ENCODE assay signal across 21 cellular contexts in the genomic region with DNA sequence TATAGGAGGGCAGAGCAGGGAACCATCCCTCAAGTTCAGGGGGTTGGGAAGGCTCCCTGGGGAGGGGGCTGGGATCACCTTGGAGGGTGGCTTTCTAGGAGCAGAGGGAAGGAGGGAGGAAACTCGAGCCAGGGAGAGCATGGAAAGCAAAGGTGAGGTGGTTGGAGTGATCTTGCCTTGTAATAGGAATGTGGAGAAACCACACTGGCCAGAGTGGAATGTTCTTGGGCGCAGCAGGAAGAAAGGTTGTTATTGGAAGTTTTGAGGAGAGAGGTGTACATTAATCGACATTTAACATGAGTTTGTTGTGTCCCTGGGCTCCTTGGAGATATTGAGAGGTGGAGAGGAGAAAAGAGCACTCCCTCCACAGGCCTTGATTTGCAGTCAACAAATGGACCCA.
A peak's percentile ranks its signal among the peaks of the same experiment; 100 is the strongest.
DNase-seq lines count a peak whose midpoint lies in the region; ATAC-seq and TF ChIP-seq lines count a peak whose summit lies in the region.
"Had no signal": no experiment of that assay in that cellular context is flagged by ENCODE, and none has a peak within 500 bp of the region (broad histone marks: within the 10 kb centered on the region; RNA-seq: fewer than 3 reads in every experiment).

No MANE protein-coding gene starts in this region.

- no peak overlapping the region for H3K4me2 ChIP-seq in neural cell (ENCODE audit: low read length)
- H3K4me2 ChIP-seq: A549, GM23338 had no signal

- intact Hi-C loops in right cardiac atrium (cut with DNase I): no loop called here
- intact Hi-C loops in Right ventricle myocardium inferior (cut with DNase I): loop anchor here (2.0 kb wide), 2 partner anchors 41 to 101 kb away; no protein-coding TSS in a partner anchor
- intact Hi-C loops in breast epithelium (cut with DNase I; ENCODE audit: low total_unique reads): no loop called here

- H3K27ac ChIP-seq in right cardiac atrium (ENCODE audit: low read length) (peak overlapping the region; percentile 40), breast epithelium (peak overlapping the region; percentile 39 to 68), neural cell (ENCODE audit: low read length) (peak overlapping the region; percentile 74)
- H3K27ac ChIP-seq: A549 had no signal

- H3K27me3 ChIP-seq in right cardiac atrium (ENCODE audit: control insufficient read depth, insufficient read depth) (no peaks in the 10 kb centered on the region), breast epithelium (no peaks in the 10 kb centered on the region), neural cell (ENCODE audit: insufficient read depth, low read depth, low read length) (no peaks in the 10 kb centered on the region)
- H3K27me3 ChIP-seq: MG63 had no signal

- no peaks in the 10 kb centered on the region for H3K79me2 ChIP-seq in neural cell (replicated peaks; ENCODE audit: insufficient read depth, low read length)

- no peak overlapping the region for H3K9ac ChIP-seq in neural cell (ENCODE audit: low read length)

- no peak for DNase-seq in right cardiac atrium
- DNase-seq in Right ventricle myocardium inferior (ENCODE audit: missing footprints): no peak
- DNase-seq in breast epithelium (ENCODE audit: low spot score in 2 of 2): peak in 1 of 2 donors; percentile 57
- no peak for DNase-seq in NCI-H526 (lab: John Stamatoyannopoulos, UW)
- DNase-seq in stimulated activated CD4-positive, alpha-beta T cell treated with anti-CD3 and anti-CD28 coated beads, Interleukin-2, amount 100 ng/mL, for 48 hours: no peak
- DNase-seq: CD4-positive, CD25-positive, alpha-beta regulatory T cell; DND-41; GF-D8; KBM-7; MG63; NCI-H1105; NCI-H1694 treated with DMSO at 0.1 percent for 48 hours; NCI-H345; NCI-H69; NK-92 treated with Interleukin-12 subunit alpha and Interleukin-12 subunit beta, amount 100 ng/mL, for 24 hours; OCI-M1 had no signal

- H3K4me3 ChIP-seq in right cardiac atrium (ENCODE audit: low read length) (no peak overlapping the region), breast epithelium (no peak overlapping the region), neural cell (ENCODE audit: low read length) (no peak overlapping the region)
- H3K4me3 ChIP-seq: A549, GM23338, MG63 had no signal

- TF ChIP-seq POLR2A in breast epithelium (IDR thresholded peaks at IDR 0.05): no peak

- TF ChIP-seq EP300 in neural cell (conservative IDR thresholded peaks at IDR 0.05; ENCODE audit: poor library complexity, severe bottlenecking): no peak

- H3K9me3 ChIP-seq in right cardiac atrium (ENCODE audit: control insufficient read depth, low read length): no peaks in the 10 kb centered on the region
- no peaks in the 10 kb centered on the region for H3K9me3 ChIP-seq in breast epithelium
- no peaks in the 10 kb centered on the region for H3K9me3 ChIP-seq in neural cell (ENCODE audit: low read length)
- H3K9me3 ChIP-seq: A549, MG63 had no signal

- ATAC-seq in right cardiac atrium: no peak
- no peak for ATAC-seq in Right ventricle myocardium inferior
- no peak for ATAC-seq in GM18858 (IDR thresholded peaks at IDR 0.05; ENCODE audit: unreplicated experiment)
- ATAC-seq in HG02852 (IDR thresholded peaks at IDR 0.05; ENCODE audit: unreplicated experiment): no peak
- ATAC-seq: A549, GM23338 had no signal

- no peak for TF ChIP-seq CTCF in breast epithelium (IDR thresholded peaks at IDR 0.05)
- no peak for TF ChIP-seq CTCF in neural cell (IDR thresholded peaks at IDR 0.05; ENCODE audit: poor library complexity, severe bottlenecking)

- H3K36me3 ChIP-seq in breast epithelium (no peaks in the 10 kb centered on the region), neural cell (ENCODE audit: insufficient read depth, low read length) (no peaks in the 10 kb centered on the region)
- H3K36me3 ChIP-seq: MG63 had no signal

- 94% methylated on average over 3 of the region's 3 CpGs for WGBS in right cardiac atrium

- no peak overlapping the region for H2AFZ ChIP-seq in neural cell (ENCODE audit: low read depth, low read length)
- H2AFZ ChIP-seq: GM23338 had no signal

- H3K9me2 ChIP-seq in neural cell (ENCODE audit: insufficient read depth, low read length): no peaks in the 10 kb centered on the region

- TF ChIP-seq RAD21 in neural cell (conservative IDR thresholded peaks at IDR 0.05): no peak

- peaks cover 5% of the 10 kb centered on the region for H3F3A ChIP-seq in neural cell (ENCODE audit: insufficient read depth, low read length, poor library complexity, severe bottlenecking)

- H4K20me1 ChIP-seq in neural cell (ENCODE audit: insufficient read depth): no peaks in the 10 kb centered on the region

- H3K4me1 ChIP-seq in right cardiac atrium (ENCODE audit: control insufficient read depth, insufficient read depth, low read length) (peaks cover 20% of the 10 kb centered on the region), breast epithelium (peaks cover 9 to 11% of the 10 kb centered on the region in 2 donors)
- H3K4me1 ChIP-seq: A549 had no signal

TF ChIP-seq in neural cell, 6 proteins besides CTCF, POLR2A, EP300 and RAD21:
- TF ChIP-seq MXI1 (conservative IDR thresholded peaks at IDR 0.05; ENCODE audit: poor library complexity, severe bottlenecking) (no peak), EZH2 (IDR thresholded peaks at IDR 0.05; ENCODE audit: borderline replicate concordance, insufficient read depth, low read length, poor library complexity, severe bottlenecking) (no peak), TAF1 (IDR thresholded peaks at IDR 0.05; ENCODE audit: low read depth) (no peak), SMC3 (conservative IDR thresholded peaks at IDR 0.05; ENCODE audit: poor library complexity) (no peak), POLR2AphosphoS5 (IDR thresholded peaks at IDR 0.05) (no peak)
- TF ChIP-seq, protein P1, sequence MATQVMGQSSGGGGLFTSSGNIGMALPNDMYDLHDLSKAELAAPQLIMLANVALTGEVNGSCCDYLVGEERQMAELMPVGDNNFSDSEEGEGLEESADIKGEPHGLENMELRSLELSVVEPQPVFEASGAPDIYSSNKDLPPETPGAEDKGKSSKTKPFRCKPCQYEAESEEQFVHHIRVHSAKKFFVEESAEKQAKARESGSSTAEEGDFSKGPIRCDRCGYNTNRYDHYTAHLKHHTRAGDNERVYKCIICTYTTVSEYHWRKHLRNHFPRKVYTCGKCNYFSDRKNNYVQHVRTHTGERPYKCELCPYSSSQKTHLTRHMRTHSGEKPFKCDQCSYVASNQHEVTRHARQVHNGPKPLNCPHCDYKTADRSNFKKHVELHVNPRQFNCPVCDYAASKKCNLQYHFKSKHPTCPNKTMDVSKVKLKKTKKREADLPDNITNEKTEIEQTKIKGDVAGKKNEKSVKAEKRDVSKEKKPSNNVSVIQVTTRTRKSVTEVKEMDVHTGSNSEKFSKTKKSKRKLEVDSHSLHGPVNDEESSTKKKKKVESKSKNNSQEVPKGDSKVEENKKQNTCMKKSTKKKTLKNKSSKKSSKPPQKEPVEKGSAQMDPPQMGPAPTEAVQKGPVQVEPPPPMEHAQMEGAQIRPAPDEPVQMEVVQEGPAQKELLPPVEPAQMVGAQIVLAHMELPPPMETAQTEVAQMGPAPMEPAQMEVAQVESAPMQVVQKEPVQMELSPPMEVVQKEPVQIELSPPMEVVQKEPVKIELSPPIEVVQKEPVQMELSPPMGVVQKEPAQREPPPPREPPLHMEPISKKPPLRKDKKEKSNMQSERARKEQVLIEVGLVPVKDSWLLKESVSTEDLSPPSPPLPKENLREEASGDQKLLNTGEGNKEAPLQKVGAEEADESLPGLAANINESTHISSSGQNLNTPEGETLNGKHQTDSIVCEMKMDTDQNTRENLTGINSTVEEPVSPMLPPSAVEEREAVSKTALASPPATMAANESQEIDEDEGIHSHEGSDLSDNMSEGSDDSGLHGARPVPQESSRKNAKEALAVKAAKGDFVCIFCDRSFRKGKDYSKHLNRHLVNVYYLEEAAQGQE (IDR thresholded peaks at IDR 0.05; ENCODE audit: borderline replicate concordance): no peak
